In the genomic region with DNA sequence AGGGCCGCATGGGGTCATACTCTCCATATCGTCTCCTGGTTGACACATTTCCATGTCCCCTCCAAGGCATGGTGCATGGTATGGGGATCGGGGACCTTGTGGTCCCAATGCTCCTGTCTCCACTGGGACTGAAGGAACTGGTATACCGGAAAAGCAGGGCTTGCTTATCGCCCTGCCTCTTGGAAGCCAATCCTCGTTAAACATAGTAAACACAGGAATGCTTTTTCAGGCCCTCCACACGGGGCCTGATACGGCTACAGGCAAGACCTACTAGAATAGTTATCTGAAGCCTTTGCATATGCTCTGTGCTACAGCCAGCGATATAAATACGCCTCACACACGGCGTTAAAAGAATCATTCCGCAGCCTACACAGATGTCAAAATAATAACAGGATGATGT, we compare ENCODE assay signal across 1 cellular context.
TF ChIP-seq lines count a peak whose summit lies in the region.

No MANE protein-coding gene starts in this region.

TF ChIP-seq in H1, 55 proteins besides CTCF, POLR2A, EP300 and RAD21:
- TF ChIP-seq ATF3 (IDR thresholded peaks at IDR 0.05; ENCODE audit: insufficient read depth, low read depth, low read length) (no peak), TBP (IDR thresholded peaks at IDR 0.05; ENCODE audit: low read depth, low read length) (no peak), GABPA (IDR thresholded peaks at IDR 0.05; ENCODE audit: borderline replicate concordance, insufficient read depth, low read length) (no peak), EZH2 (IDR thresholded peaks at IDR 0.05; ENCODE audit: low read depth, low read length, severe bottlenecking) (no peak), SRF (IDR thresholded peaks at IDR 0.05; ENCODE audit: low read depth, low read length) (no peak), GTF2F1 (IDR thresholded peaks at IDR 0.05; ENCODE audit: borderline replicate concordance, low read depth, low read length) (no peak), TAF1 (IDR thresholded peaks at IDR 0.05; ENCODE audit: low read depth, low read length) (no peak), CHD1 (IDR thresholded peaks at IDR 0.05; ENCODE audit: low read depth, low read length) (no peak), NANOG (IDR thresholded peaks at IDR 0.05; ENCODE audit: insufficient read depth, low read depth, low read length, poor library complexity, severe bottlenecking) (no peak), CBX8 (IDR thresholded peaks at IDR 0.05; ENCODE audit: borderline replicate concordance, low read depth, low read length) (no peak), KDM1A (IDR thresholded peaks at IDR 0.05; ENCODE audit: borderline replicate concordance, low read length) (no peak), MAX (IDR thresholded peaks at IDR 0.05) (no peak), JUND (IDR thresholded peaks at IDR 0.05; ENCODE audit: low read length) (no peak)
- TF ChIP-seq, protein P1, sequence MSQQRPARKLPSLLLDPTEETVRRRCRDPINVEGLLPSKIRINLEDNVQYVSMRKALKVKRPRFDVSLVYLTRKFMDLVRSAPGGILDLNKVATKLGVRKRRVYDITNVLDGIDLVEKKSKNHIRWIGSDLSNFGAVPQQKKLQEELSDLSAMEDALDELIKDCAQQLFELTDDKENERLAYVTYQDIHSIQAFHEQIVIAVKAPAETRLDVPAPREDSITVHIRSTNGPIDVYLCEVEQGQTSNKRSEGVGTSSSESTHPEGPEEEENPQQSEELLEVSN (IDR thresholded peaks at IDR 0.05), result no peak
- TF ChIP-seq, protein P2, sequence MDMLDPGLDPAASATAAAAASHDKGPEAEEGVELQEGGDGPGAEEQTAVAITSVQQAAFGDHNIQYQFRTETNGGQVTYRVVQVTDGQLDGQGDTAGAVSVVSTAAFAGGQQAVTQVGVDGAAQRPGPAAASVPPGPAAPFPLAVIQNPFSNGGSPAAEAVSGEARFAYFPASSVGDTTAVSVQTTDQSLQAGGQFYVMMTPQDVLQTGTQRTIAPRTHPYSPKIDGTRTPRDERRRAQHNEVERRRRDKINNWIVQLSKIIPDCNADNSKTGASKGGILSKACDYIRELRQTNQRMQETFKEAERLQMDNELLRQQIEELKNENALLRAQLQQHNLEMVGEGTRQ (IDR thresholded peaks at IDR 0.05; ENCODE audit: low read length), result no peak
